In genomic region chr19:15679865-15680264, GRCh38 we compare ENCODE assay signal across 14 cellular contexts. TPM values are rescaled to one million over a fixed set of nuclear protein-coding genes. Genes with fewer than 3 reads are reported as not detected.
DNase-seq lines count a peak whose midpoint lies in the region; ATAC-seq, FAIRE-seq and TF ChIP-seq lines count a peak whose summit lies in the region.
"Not testable (repeated sequence)": the region's sequence is repeated elsewhere in the genome, so short reads cannot be mapped to it uniquely, and the experiment has no call there.
"Had no signal": no experiment of that assay in that cellular context is flagged by ENCODE, and none has a peak within 500 bp of the region (broad histone marks: within the 10 kb centered on the region; RNA-seq: fewer than 3 reads in every experiment).

No MANE protein-coding gene starts in this region.

- not testable (repeated sequence) for H2AFZ ChIP-seq in HepG2 (ENCODE audit: low read length)

- not testable (repeated sequence) for H3K79me2 ChIP-seq in HepG2 (ENCODE audit: insufficient read depth, low read length)

- H3K9ac ChIP-seq in HepG2 (ENCODE audit: insufficient read depth, low read depth, low read length) = not testable (repeated sequence)

- BruUV-seq in HepG2 (replicated peaks; lab: Mats Ljungman, UMichigan) = not testable (repeated sequence)

- not testable (repeated sequence) for TF ChIP-seq EP300 in esophagus muscularis mucosa (IDR thresholded peaks at IDR 0.05); HepG2 (IDR thresholded peaks at IDR 0.05; ENCODE audit: low read depth in 2 of 2, low read length in 2 of 2); HepG2 (CRISPR knock-in tag; IDR thresholded peaks at IDR 0.05; ENCODE audit: borderline replicate concordance)

- not testable (repeated sequence) for DNase-seq in bronchial epithelial cell (ENCODE audit: low read depth); HepG2 (ENCODE audit: low spot score); right lobe of liver
- DNase-seq in esophagus muscularis mucosa (ENCODE audit: extremely low spot score) (peak; percentile 39), osteocyte (ENCODE audit: extremely low spot score, unreplicated experiment) (peak; percentile 59)

- TF ChIP-seq RAD21 in HepG2 (CRISPR knock-in tag; IDR thresholded peaks at IDR 0.05) = not testable (repeated sequence)

- H3K4me1 Mint-ChIP-seq in osteocyte (ENCODE audit: unreplicated experiment) = not testable (repeated sequence)

- not testable (repeated sequence) for TF ChIP-seq POLR2A in esophagus muscularis mucosa (IDR thresholded peaks at IDR 0.05; ENCODE audit: low read depth); HepG2 (IDR thresholded peaks at IDR 0.05; ENCODE audit: insufficient read depth in 1 of 2, low read depth in 2 of 2, low read length in 2 of 2); right lobe of liver (IDR thresholded peaks at IDR 0.05)

- H3K4me3 ChIP-seq in bronchial epithelial cell (ENCODE audit: low read depth, low read length); esophagus muscularis mucosa; HepG2 (replicated peaks in 1 of 3; ENCODE audit: insufficient read depth in 1 of 3, low read depth in 2 of 3, low read length in 3 of 3); right lobe of liver: not testable (repeated sequence)

- not testable (repeated sequence) for ATAC-seq in HepG2
- ATAC-seq in right lobe of liver = peak; percentile 7 to 50 (median 10)

- in situ Hi-C loops in HepG2 (cut with HindIII; ENCODE audit: extremely low pct_ligation_motif_present, low pct_unique_long_range_greater_than_20kb) = loop anchor here (5.0 kb wide), 1 partner anchor 97 kb away; no protein-coding TSS in a partner anchor

- peak; percentile 86 for FAIRE-seq in bronchial epithelial cell (lab: Jason Lieb, UNC)
- FAIRE-seq in HepG2 (lab: Jason Lieb, UNC) = peak; percentile 4

- CTCF ChIA-PET in HepG2 (lab: Yijun Ruan, JAX; ENCODE audit: low intra/inter-chr PET ratio, low total read pairs) = not testable (repeated sequence)

- H3K27ac ChIP-seq in esophagus muscularis mucosa (replicated peaks in 1 of 4) = not testable (repeated sequence)
- H3K27ac ChIP-seq in HepG2 (ENCODE audit: extremely low read length, insufficient read depth, low read length) (peak overlapping the region; percentile 73), right lobe of liver (peak overlapping the region in 2 of 3 donors; percentile 68 to 89)

- POLR2A ChIA-PET in HepG2 (lab: Yijun Ruan, JAX) = interaction anchor here (3.0 kb wide), 1 partner anchor 39 kb away, joined by 7 read pairs; the partner anchor contains the start of gene CYP4F3

- peaks cover 49% of the 10 kb centered on the region for H3K9me3 Mint-ChIP-seq in osteocyte (ENCODE audit: unreplicated experiment)

- not testable (repeated sequence) for H3K27me3 ChIP-seq in bronchial epithelial cell (ENCODE audit: control insufficient read depth, insufficient read depth, low read length); esophagus muscularis mucosa; HepG2 (ENCODE audit: control insufficient read depth in 1 of 2, insufficient read depth in 2 of 2, low read length in 2 of 2); right lobe of liver

- not testable (repeated sequence) for H3K4me1 ChIP-seq in esophagus muscularis mucosa
- peaks cover 58% of the 10 kb centered on the region for H3K4me1 ChIP-seq in HepG2 (ENCODE audit: insufficient read depth, low read length)
- peaks cover 0 to 36% (median 13%) of the 10 kb centered on the region in 4 donors for H3K4me1 ChIP-seq in right lobe of liver

- H3K27ac Mint-ChIP-seq in osteocyte (ENCODE audit: unreplicated experiment) = not testable (repeated sequence)

- 60% methylated on average over 4 of the region's 4 CpGs for WGBS in esophagus muscularis mucosa
- WGBS in HepG2 (ENCODE audit: low lambda C conversion rate) = 92% methylated on average over 4 of the region's 4 CpGs
- WGBS in right lobe of liver (ENCODE audit: insufficient coverage, low coverage, low lambda C conversion rate, missing lambda C conversion rate) = 37% methylated on average over 2 of the region's 4 CpGs

- H3K4me3 Mint-ChIP-seq in osteocyte (ENCODE audit: unreplicated experiment) = not testable (repeated sequence)

- intact Hi-C loops in esophagus muscularis mucosa (cut with DNase I); HepG2 (cut with micrococcal nuclease; ENCODE audit: unreplicated experiment): not testable (repeated sequence)
- intact Hi-C loops in right lobe of liver (cut with DNase I) = loop anchor here in 1 of 2 donors (5.0 kb wide), 1 partner anchor 97 kb away; no protein-coding TSS in a partner anchor

- not testable (repeated sequence) for H3K27me3 Mint-ChIP-seq in osteocyte (ENCODE audit: unreplicated experiment)

- not testable (repeated sequence) for H3K9me3 ChIP-seq in esophagus muscularis mucosa; HepG2 (ENCODE audit: low read length); right lobe of liver

- not testable (repeated sequence) for H3K36me3 Mint-ChIP-seq in osteocyte (ENCODE audit: unreplicated experiment)

- H3K4me2 ChIP-seq in HepG2 (ENCODE audit: low read depth, low read length) = not testable (repeated sequence)

- not testable (repeated sequence) for H4K20me1 ChIP-seq in HepG2 (ENCODE audit: insufficient read depth, low read length)

- not testable (repeated sequence) for TF ChIP-seq CTCF in bronchial epithelial cell (IDR thresholded peaks at IDR 0.05; ENCODE audit: insufficient read depth, low read length, severe bottlenecking); esophagus muscularis mucosa (IDR thresholded peaks at IDR 0.05); HepG2 (CRISPR knock-in tag; IDR thresholded peaks at IDR 0.05); right lobe of liver (IDR thresholded peaks at IDR 0.05); osteocyte (IDR thresholded peaks at IDR 0.05)

- H3K36me3 ChIP-seq in bronchial epithelial cell (ENCODE audit: control insufficient read depth, insufficient read depth, low read length) = not testable (repeated sequence)
- H3K36me3 ChIP-seq in esophagus muscularis mucosa (peaks cover 0 to 35% (median 13%) of the 10 kb centered on the region in 4 donors), HepG2 (replicated peaks in 1 of 2; ENCODE audit: control insufficient read depth in 1 of 2, insufficient read depth in 2 of 2, low read length in 2 of 2) (peaks cover 7 to 16% of the 10 kb centered on the region in 2 experiments), right lobe of liver (peaks cover 0 to 25% (median 7%) of the 10 kb centered on the region in 4 donors)

RNA-seq across cellular contexts. Expression of gene CYP4F12, which starts 7.0 kb away (rescaled TPM):
- 2.6 and 7.8 TPM in 2 replicates for total RNA-seq in bronchial epithelial cell
- total RNA-seq in esophagus muscularis mucosa = 1 to 10 TPM; 3.5 to 4.2 (median 3.7) TPM
- 7.2 and 30.8 TPM in 2 replicates for total RNA-seq in HepG2 (2016; rRNA removed; fragmentation: Illumina TruSeq; extraction: Trizol)
- total RNA-seq in HepG2 (2016; cell fraction: cytosol; rRNA removed; fragmentation: Illumina TruSeq; extraction: Trizol; ENCODE audit: low read depth) = 7.6 and 8.4 TPM in 2 replicates
- 8.4 and 31.2 TPM in 2 replicates for total RNA-seq in HepG2 (2016; cell fraction: insoluble cytoplasmic fraction; rRNA removed; fragmentation: Illumina TruSeq; extraction: Trizol)
- 7.5 and 8.0 TPM in 2 replicates for total RNA-seq in HepG2 (2016; cell fraction: membrane; rRNA removed; fragmentation: Illumina TruSeq; extraction: Trizol)
- total RNA-seq in HepG2 (2016; cell fraction: nucleus; rRNA removed; fragmentation: Illumina TruSeq; extraction: Trizol) = 58.4 and 69.5 TPM in 2 replicates
- polyA plus RNA-seq in HepG2 (2011; rRNA removed) = 29.9 and 47.3 TPM in 2 replicates
- 17.8 and 24.8 TPM in 2 replicates for polyA plus RNA-seq in HepG2 (2011; cell fraction: cytosol; rRNA removed)
- 265 and 292 TPM in 2 replicates for polyA plus RNA-seq in HepG2 (2011; cell fraction: nucleus; rRNA removed)
- 24.1 and 32.2 TPM in 2 replicates for polyA plus RNA-seq in HepG2 (2012)
- 5.0 and 5.2 TPM in 2 replicates for polyA plus RNA-seq in HepG2 (2016; cell fraction: cytosol; fragmentation: Illumina TruSeq; extraction: Trizol; ENCODE audit: low read depth)
- polyA plus RNA-seq in HepG2 (2016; cell fraction: insoluble cytoplasmic fraction; fragmentation: Illumina TruSeq; extraction: Trizol; ENCODE audit: low read depth) = 7.9 and 8.8 TPM in 2 replicates
- 6.3 and 6.8 TPM in 2 replicates for polyA plus RNA-seq in HepG2 (2016; cell fraction: membrane; fragmentation: Illumina TruSeq; extraction: Trizol; ENCODE audit: low read depth)
- 110 and 117 TPM in 2 replicates for polyA plus RNA-seq in HepG2 (2016; cell fraction: nucleus; fragmentation: Illumina TruSeq; extraction: Trizol; ENCODE audit: insufficient read depth, low read depth)
- 30.7 and 43.0 TPM in 2 replicates for polyA minus RNA-seq in HepG2 (2011; rRNA and poly(A)+ RNA removed; ENCODE audit: low replicate concordance)
- polyA minus RNA-seq in HepG2 (2011; cell fraction: cytosol; rRNA and poly(A)+ RNA removed) = 11.0 and 11.8 TPM in 2 replicates
- polyA minus RNA-seq in HepG2 (2011; cell fraction: nucleus; rRNA and poly(A)+ RNA removed) = 81.9 and 132 TPM in 2 replicates
- total RNA-seq in right lobe of liver = 10 to 100 TPM; 21.9 to 95.5 (median 45.3) TPM
- not detected in 2 replicates for total RNA-seq in osteocyte
- total RNA-seq: A673; CD4-positive, CD25-positive, alpha-beta regulatory T cell; GM12878 had no signal
- polyA plus RNA-seq: AG04450; CD14-positive monocyte; CD8-positive, alpha-beta memory T cell had no signal

RNA-seq across cellular contexts. Expression of gene CYP4F3, which starts 39.2 kb away (rescaled TPM):
- total RNA-seq in bronchial epithelial cell (2.9 and 3.2 TPM in 2 replicates), esophagus muscularis mucosa (under 1 TPM in 2 of 4 donors, not detected in 2; 0.06 to 0.66 TPM), HepG2 (2016; rRNA removed; fragmentation: Illumina TruSeq; extraction: Trizol) (5.6 and 17.8 TPM in 2 replicates), right lobe of liver (100 to 1,000 TPM; 186 to 573 (median 245) TPM), osteocyte (not detected in 2 replicates)
- total RNA-seq in HepG2 (2016; cell fraction: cytosol; rRNA removed; fragmentation: Illumina TruSeq; extraction: Trizol; ENCODE audit: low read depth) = 1.5 and 1.8 TPM in 2 replicates
- total RNA-seq in HepG2 (2016; cell fraction: insoluble cytoplasmic fraction; rRNA removed; fragmentation: Illumina TruSeq; extraction: Trizol) = 5.2 and 19.4 TPM in 2 replicates
- total RNA-seq in HepG2 (2016; cell fraction: membrane; rRNA removed; fragmentation: Illumina TruSeq; extraction: Trizol) = 3.3 and 3.5 TPM in 2 replicates
- 31.5 and 33.3 TPM in 2 replicates for total RNA-seq in HepG2 (2016; cell fraction: nucleus; rRNA removed; fragmentation: Illumina TruSeq; extraction: Trizol)
- polyA plus RNA-seq in HepG2 (2011; rRNA removed) = 22.8 and 36.6 TPM in 2 replicates
- polyA plus RNA-seq in HepG2 (2011; cell fraction: cytosol; rRNA removed) = 8.9 and 9.0 TPM in 2 replicates
- polyA plus RNA-seq in HepG2 (2011; cell fraction: nucleus; rRNA removed) = 112 and 139 TPM in 2 replicates
- 18.0 and 18.4 TPM in 2 replicates for polyA plus RNA-seq in HepG2 (2012)
- polyA plus RNA-seq in HepG2 (2016; cell fraction: cytosol; fragmentation: Illumina TruSeq; extraction: Trizol; ENCODE audit: low read depth) = 0.71 and 0.78 TPM in 2 replicates
- 3.8 and 5.7 TPM in 2 replicates for polyA plus RNA-seq in HepG2 (2016; cell fraction: insoluble cytoplasmic fraction; fragmentation: Illumina TruSeq; extraction: Trizol; ENCODE audit: low read depth)
- polyA plus RNA-seq in HepG2 (2016; cell fraction: membrane; fragmentation: Illumina TruSeq; extraction: Trizol; ENCODE audit: low read depth) = 1.4 and 1.6 TPM in 2 replicates
- polyA plus RNA-seq in HepG2 (2016; cell fraction: nucleus; fragmentation: Illumina TruSeq; extraction: Trizol; ENCODE audit: insufficient read depth, low read depth) = 55.9 and 57.1 TPM in 2 replicates
- polyA minus RNA-seq in HepG2 (2011; rRNA and poly(A)+ RNA removed; ENCODE audit: low replicate concordance) = 4.2 and 53.5 TPM in 2 replicates
- 6.2 and 7.0 TPM in 2 replicates for polyA minus RNA-seq in HepG2 (2011; cell fraction: cytosol; rRNA and poly(A)+ RNA removed)
- 92.7 and 137 TPM in 2 replicates for polyA minus RNA-seq in HepG2 (2011; cell fraction: nucleus; rRNA and poly(A)+ RNA removed)
- total RNA-seq: A673; CD4-positive, alpha-beta memory T cell; CD4-positive, CD25-positive, alpha-beta regulatory T cell; Daoy; G401 had no signal
- polyA plus RNA-seq: CD4-positive, alpha-beta memory T cell; CD4-positive, CD25-positive, alpha-beta regulatory T cell; CD8-positive, alpha-beta memory T cell had no signal

RNA-seq across cellular contexts. Expression of gene OR10H2, which starts 48.0 kb away (rescaled TPM):
- total RNA-seq in bronchial epithelial cell (not detected in 2 replicates), esophagus muscularis mucosa (not detected), HepG2 (2016; rRNA removed; fragmentation: Illumina TruSeq; extraction: Trizol) (not detected in 2 replicates), right lobe of liver (not detected), osteocyte (not detected in 2 replicates)
- total RNA-seq in HepG2 (2016; cell fraction: cytosol; rRNA removed; fragmentation: Illumina TruSeq; extraction: Trizol; ENCODE audit: low read depth) = not detected in 2 replicates
- total RNA-seq in HepG2 (2016; cell fraction: insoluble cytoplasmic fraction; rRNA removed; fragmentation: Illumina TruSeq; extraction: Trizol) = not detected in 2 replicates
- total RNA-seq in HepG2 (2016; cell fraction: membrane; rRNA removed; fragmentation: Illumina TruSeq; extraction: Trizol) = not detected in 2 replicates
- total RNA-seq in HepG2 (2016; cell fraction: nucleus; rRNA removed; fragmentation: Illumina TruSeq; extraction: Trizol) = not detected in 2 replicates
- not detected in 2 replicates for polyA plus RNA-seq in HepG2 (2011; rRNA removed)
- 0.05 TPM in 1 of 2 replicates, not detected in the other for polyA plus RNA-seq in HepG2 (2011; cell fraction: cytosol; rRNA removed)
- not detected in 2 replicates for polyA plus RNA-seq in HepG2 (2011; cell fraction: nucleus; rRNA removed)
- polyA plus RNA-seq in HepG2 (2012) = not detected in 2 replicates
- not detected in 2 replicates for polyA plus RNA-seq in HepG2 (2016; cell fraction: cytosol; fragmentation: Illumina TruSeq; extraction: Trizol; ENCODE audit: low read depth)
- not detected in 2 replicates for polyA plus RNA-seq in HepG2 (2016; cell fraction: insoluble cytoplasmic fraction; fragmentation: Illumina TruSeq; extraction: Trizol; ENCODE audit: low read depth)
- not detected in 2 replicates for polyA plus RNA-seq in HepG2 (2016; cell fraction: membrane; fragmentation: Illumina TruSeq; extraction: Trizol; ENCODE audit: low read depth)
- polyA plus RNA-seq in HepG2 (2016; cell fraction: nucleus; fragmentation: Illumina TruSeq; extraction: Trizol; ENCODE audit: insufficient read depth, low read depth) = not detected in 2 replicates
- polyA minus RNA-seq in HepG2 (2011; rRNA and poly(A)+ RNA removed; ENCODE audit: low replicate concordance) = 0.14 TPM in 1 of 2 replicates, not detected in the other
- polyA minus RNA-seq in HepG2 (2011; cell fraction: cytosol; rRNA and poly(A)+ RNA removed) = not detected in 2 replicates
- not detected in 2 replicates for polyA minus RNA-seq in HepG2 (2011; cell fraction: nucleus; rRNA and poly(A)+ RNA removed)
- total RNA-seq: A673; CD4-positive, alpha-beta memory T cell; CD4-positive, CD25-positive, alpha-beta regulatory T cell; CD8-positive, alpha-beta memory T cell; Daoy; G401; GM12878 had no signal
- polyA plus RNA-seq: AG04450; CD14-positive monocyte; CD4-positive, alpha-beta memory T cell; CD4-positive, CD25-positive, alpha-beta regulatory T cell; CD8-positive, alpha-beta memory T cell; GM12878 had no signal

RNA-seq across cellular contexts. Expression of gene OR10H3, which starts 57.9 kb away (rescaled TPM):
- total RNA-seq in bronchial epithelial cell (not detected in 2 replicates), esophagus muscularis mucosa (not detected), HepG2 (2016; rRNA removed; fragmentation: Illumina TruSeq; extraction: Trizol) (not detected in 2 replicates), right lobe of liver (not detected), osteocyte (not detected in 2 replicates)
- total RNA-seq in HepG2 (2016; cell fraction: cytosol; rRNA removed; fragmentation: Illumina TruSeq; extraction: Trizol; ENCODE audit: low read depth) = not detected in 2 replicates
- not detected in 2 replicates for total RNA-seq in HepG2 (2016; cell fraction: insoluble cytoplasmic fraction; rRNA removed; fragmentation: Illumina TruSeq; extraction: Trizol)
- total RNA-seq in HepG2 (2016; cell fraction: membrane; rRNA removed; fragmentation: Illumina TruSeq; extraction: Trizol) = not detected in 2 replicates
- not detected in 2 replicates for total RNA-seq in HepG2 (2016; cell fraction: nucleus; rRNA removed; fragmentation: Illumina TruSeq; extraction: Trizol)
- polyA plus RNA-seq in HepG2 (2011; rRNA removed) = not detected in 2 replicates
- polyA plus RNA-seq in HepG2 (2011; cell fraction: cytosol; rRNA removed) = not detected in 2 replicates
- polyA plus RNA-seq in HepG2 (2011; cell fraction: nucleus; rRNA removed) = not detected in 2 replicates
- polyA plus RNA-seq in HepG2 (2012) = not detected in 2 replicates
- polyA plus RNA-seq in HepG2 (2016; cell fraction: cytosol; fragmentation: Illumina TruSeq; extraction: Trizol; ENCODE audit: low read depth) = not detected in 2 replicates
- polyA plus RNA-seq in HepG2 (2016; cell fraction: insoluble cytoplasmic fraction; fragmentation: Illumina TruSeq; extraction: Trizol; ENCODE audit: low read depth) = not detected in 2 replicates
- not detected in 2 replicates for polyA plus RNA-seq in HepG2 (2016; cell fraction: membrane; fragmentation: Illumina TruSeq; extraction: Trizol; ENCODE audit: low read depth)
- polyA plus RNA-seq in HepG2 (2016; cell fraction: nucleus; fragmentation: Illumina TruSeq; extraction: Trizol; ENCODE audit: insufficient read depth, low read depth) = not detected in 2 replicates
- not detected in 2 replicates for polyA minus RNA-seq in HepG2 (2011; rRNA and poly(A)+ RNA removed; ENCODE audit: low replicate concordance)
- polyA minus RNA-seq in HepG2 (2011; cell fraction: cytosol; rRNA and poly(A)+ RNA removed) = not detected in 2 replicates
- not detected in 2 replicates for polyA minus RNA-seq in HepG2 (2011; cell fraction: nucleus; rRNA and poly(A)+ RNA removed)
- total RNA-seq: A673; CD4-positive, alpha-beta memory T cell; CD4-positive, CD25-positive, alpha-beta regulatory T cell; CD8-positive, alpha-beta memory T cell; Daoy; G401; GM12878 had no signal
- polyA plus RNA-seq: AG04450; CD14-positive monocyte; CD4-positive, alpha-beta memory T cell; CD4-positive, CD25-positive, alpha-beta regulatory T cell; CD8-positive, alpha-beta memory T cell; GM12878 had no signal

Comparison
In these comparisons a context has a peak if more than half of its experiments do, and no peak if none do; other contexts are left out.
1. RNA of gene CYP4F3, which starts 39.2 kb away (total RNA-seq): 186 to 573 TPM in right lobe of liver; 1.5 to 33.3 TPM in HepG2, 2.9 to 3.2 TPM in bronchial epithelial cell, 0.06 to 0.66 TPM in esophagus muscularis mucosa and not detected in osteocyte; every median in the first group is over 4 times any median in the second.